ENCODE assay signal across 19 cellular contexts in genomic region chr6:19802656-19803055, GRCh38. TPM values are rescaled to one million over a fixed set of nuclear protein-coding genes. Genes with fewer than 3 reads are reported as not detected.
A peak's percentile ranks its signal among the peaks of the same experiment; 100 is the strongest.
DNase-seq lines count a peak whose midpoint lies in the region; ATAC-seq, FAIRE-seq and TF ChIP-seq lines count a peak whose summit lies in the region.
"Had no signal": no experiment of that assay in that cellular context is flagged by ENCODE, and none has a peak within 500 bp of the region (broad histone marks: within the 10 kb centered on the region; RNA-seq: fewer than 3 reads in every experiment).

No MANE protein-coding gene starts in this region.

- no peak overlapping the region for H3K4me3 ChIP-seq in urinary bladder (ENCODE audit: low read depth, low read length)
- no peak overlapping the region for H3K4me3 ChIP-seq in Karpas-422 (ENCODE audit: low read length)
- H3K4me3 ChIP-seq: body of pancreas, mucosa of descending colon had no signal

- TF ChIP-seq POLR2A in GM18505 (IDR thresholded peaks at IDR 0.05; ENCODE audit: borderline replicate concordance, extremely low read depth, insufficient read depth, insufficient read length): no peak

- no peaks in the 10 kb centered on the region for H4K20me1 ChIP-seq in Karpas-422 (ENCODE audit: insufficient read depth, low read depth, low read length)

- DNase-seq in NCI-H748 treated with DMSO at 0.1 percent for 48 hours (lab: John Stamatoyannopoulos, UW) (peak; percentile 59), NCI-H748 (lab: John Stamatoyannopoulos, UW; ENCODE audit: unreplicated experiment) (no peak), OCI-M1 (lab: John Stamatoyannopoulos, UW) (peak; percentile 17), cerebellum (ENCODE audit: low spot score) (no peak), Karpas-422 (no peak)
- DNase-seq: activated CD4-positive, alpha-beta T cell treated with anti-CD3 and anti-CD28 coated beads, Interleukin-2, amount 10 ng/mL, durations not matched to agents 7 days and 5 days; body of pancreas; cortex of kidney; GDM1; immature natural killer cell; left ventricle myocardium superior; mucosa of descending colon; NCI-H524; substantia nigra had no signal

- no peak overlapping the region for H3K9ac ChIP-seq in Karpas-422 (ENCODE audit: low read length)

- no peaks in the 10 kb centered on the region for H3K4me1 ChIP-seq in urinary bladder (ENCODE audit: insufficient read depth)
- no peaks in the 10 kb centered on the region for H3K4me1 ChIP-seq in Karpas-422 (ENCODE audit: low read length)

- no peaks in the 10 kb centered on the region; the same call in 1 of the 2 replicates for H3K9me2 ChIP-seq in Karpas-422 (replicated peaks; ENCODE audit: insufficient read depth, low read length)

- WGBS in urinary bladder: 51% methylated on average over 6 of the region's 6 CpGs

- peak; percentile 82 for FAIRE-seq in islet of Langerhans (lab: Jason Lieb, UNC)

- no peaks in the 10 kb centered on the region for H3K9me3 ChIP-seq in Karpas-422 (ENCODE audit: low read length)
- H3K9me3 ChIP-seq: body of pancreas, mucosa of descending colon had no signal

- no peaks in the 10 kb centered on the region for H3K36me3 ChIP-seq in urinary bladder (ENCODE audit: insufficient read depth)
- no peaks in the 10 kb centered on the region for H3K36me3 ChIP-seq in Karpas-422 (ENCODE audit: insufficient read depth, low read length)

- no peak overlapping the region for H3K4me2 ChIP-seq in Karpas-422 (ENCODE audit: low read depth, low read length, poor library complexity, severe bottlenecking)

- ATAC-seq in GM18505 (IDR thresholded peaks at IDR 0.05; ENCODE audit: unreplicated experiment): no peak
- ATAC-seq: body of pancreas, left ventricle myocardium superior, mucosa of descending colon had no signal

- peak overlapping the region; percentile 45 for H3K27ac ChIP-seq in urinary bladder (ENCODE audit: low read depth)
- H3K27ac ChIP-seq in Karpas-422 (ENCODE audit: low read length): no peak overlapping the region
- H3K27ac ChIP-seq: HL-60, VCaP had no signal

- no peaks in the 10 kb centered on the region for H3K27me3 ChIP-seq in Karpas-422 (ENCODE audit: low read length)
- H3K27me3 ChIP-seq: body of pancreas had no signal

- H3K79me2 ChIP-seq in Karpas-422 (ENCODE audit: low read length): no peaks in the 10 kb centered on the region

- no peak overlapping the region for H2AFZ ChIP-seq in Karpas-422 (ENCODE audit: low read length)

RNA-seq across cellular contexts. Expression of gene ID4, which starts 34.5 kb away (rescaled TPM):
- 102 TPM for total RNA-seq in urinary bladder
- polyA plus RNA-seq in urinary bladder: 50.2 TPM
- total RNA-seq in cerebellum: 118 TPM
- total RNA-seq in Karpas-422 (2014; rRNA removed; shearing (Covaris generic); ENCODE audit: low replicate concordance): not detected in 2 replicates
- total RNA-seq: activated CD4-positive, alpha-beta T cell treated with anti-CD3 and anti-CD28 coated beads, Interleukin-2, amount 10 ng/mL, durations not matched to agents 7 days and 5 days had no signal
- polyA plus RNA-seq: immature natural killer cell had no signal

Comparison
In these comparisons a context has a peak if more than half of its experiments do, and no peak if none do; other contexts are left out.
1. DNase-seq: peak in NCI-H748 treated with DMSO at 0.1 percent for 48 hours (single experiment) and OCI-M1 (single experiment); none in NCI-H748 (single experiment), cerebellum (single experiment) and Karpas-422 (single experiment).
2. RNA of gene ID4, which starts 34.5 kb away (total RNA-seq): 118 TPM in cerebellum (single experiment) and 102 TPM in urinary bladder (single experiment); not detected in Karpas-422; every median in the first group is over 100 times any median in the second.